In genomic region chr3:158742861-158743260, GRCh38 we compare ENCODE assay signal across 19 cellular contexts. TPM values are rescaled to one million over a fixed set of nuclear protein-coding genes. Genes with fewer than 3 reads are reported as not detected.
DNase-seq lines count a peak whose midpoint lies in the region; ATAC-seq and TF ChIP-seq lines count a peak whose summit lies in the region.
"Had no signal": no experiment of that assay in that cellular context is flagged by ENCODE, and none has a peak within 500 bp of the region (broad histone marks: within the 10 kb centered on the region; RNA-seq: fewer than 3 reads in every experiment).

No MANE protein-coding gene starts in this region.

- H2AFZ ChIP-seq in osteoblast (ENCODE audit: low read length) = no peak overlapping the region
- no peak overlapping the region for H2AFZ ChIP-seq in Karpas-422 (ENCODE audit: low read length)

- no peak for ATAC-seq in GM21526 (IDR thresholded peaks at IDR 0.05; ENCODE audit: low FRiP score, unreplicated experiment)
- ATAC-seq: activated CD8-positive, alpha-beta T cell treated with anti-CD3 and anti-CD28 coated beads for 36 hours; activated naive CD8-positive, alpha-beta T cell treated with anti-CD3 and anti-CD28 coated beads, Interleukin-2, amount 50 U/mL, for 24 hours; activated T-helper 17 cell treated with anti-CD3 and anti-CD28 coated beads, Interleukin-2, amount 50 U/mL, for 72 hours; naive thymus-derived CD8-positive, alpha-beta T cell; stimulated activated naive B cell treated with anti-CD40 and anti-IgM and Interleukin-4, amounts not matched to agents 10 μg/mL and 1 μg/mL and 100 μg/mL, for 72 hours had no signal

- peaks cover 29% of the 10 kb centered on the region for H3K36me3 ChIP-seq in osteoblast (ENCODE audit: insufficient read depth, low read length)
- H3K36me3 ChIP-seq in Karpas-422 (ENCODE audit: insufficient read depth, low read length) = 0 out of 2 replicates have a peak, but pooled peaks cover 6% of the 10 kb centered on the region
- H3K36me3 ChIP-seq: HAP-1 had no signal

- peak overlapping the region; percentile 10 for H3K27ac ChIP-seq in osteoblast (ENCODE audit: low read depth, low read length)
- no peak overlapping the region for H3K27ac ChIP-seq in Karpas-422 (ENCODE audit: low read length)

- TF ChIP-seq CTCF in osteoblast (IDR thresholded peaks at IDR 0.05; ENCODE audit: extremely low read depth, low read depth, low read length) = no peak

- no peaks in the 10 kb centered on the region for H3K9me3 ChIP-seq in osteoblast (ENCODE audit: low read depth, low read length)
- H3K9me3 ChIP-seq in Karpas-422 (ENCODE audit: low read length) = no peaks in the 10 kb centered on the region
- H3K9me3 ChIP-seq: HAP-1, MG63 had no signal

- no peak overlapping the region for H3K4me3 ChIP-seq in osteoblast (ENCODE audit: insufficient read depth, low read length)
- no peak overlapping the region for H3K4me3 ChIP-seq in Karpas-422 (ENCODE audit: low read length)
- H3K4me3 ChIP-seq: HAP-1, lung, MG63 had no signal

- H3K4me1 ChIP-seq in osteoblast (ENCODE audit: insufficient read depth, low read length) (peaks cover 15% of the 10 kb centered on the region), Karpas-422 (ENCODE audit: low read length) (peaks cover 33% of the 10 kb centered on the region)
- H3K4me1 ChIP-seq: HAP-1 had no signal

- H3K4me2 ChIP-seq in osteoblast (ENCODE audit: insufficient read depth, low read length) (no peak overlapping the region), Karpas-422 (ENCODE audit: low read depth, low read length, poor library complexity, severe bottlenecking) (no peak overlapping the region)

- H3K79me2 ChIP-seq in osteoblast (ENCODE audit: insufficient read depth, low read length) (no peaks in the 10 kb centered on the region), Karpas-422 (ENCODE audit: low read length) (no peaks in the 10 kb centered on the region)

- H4K20me1 ChIP-seq in osteoblast (ENCODE audit: insufficient read depth, low read length) (no peaks in the 10 kb centered on the region), Karpas-422 (ENCODE audit: insufficient read depth, low read depth, low read length) (no peaks in the 10 kb centered on the region)

- peak; percentile 32 to 68 for DNase-seq in NCI-H2081 (lab: John Stamatoyannopoulos, UW)
- no peak for DNase-seq in NCI-H2081 treated with DMSO at 0.1 percent for 48 hours (lab: John Stamatoyannopoulos, UW)
- DNase-seq in M059J (ENCODE audit: low read depth) = peak; percentile 42
- DNase-seq in cerebellar cortex (ENCODE audit: low spot score) = peak; percentile 15
- DNase-seq in osteoblast (ENCODE audit: insufficient read length, low spot score, missing footprints) = no peak
- no peak for DNase-seq in Karpas-422
- DNase-seq in SIG-M5 (lab: John Stamatoyannopoulos, UW) = no peak
- DNase-seq: activated CD8-positive, alpha-beta T cell treated with anti-CD3 and anti-CD28 coated beads for 36 hours; activated naive CD8-positive, alpha-beta T cell treated with anti-CD3 and anti-CD28 coated beads, Interleukin-2, amount 50 U/mL, for 24 hours; MG63; naive thymus-derived CD8-positive, alpha-beta T cell; NCI-H82; stimulated activated CD4-positive, alpha-beta T cell treated with anti-CD3 and anti-CD28 coated beads, Interleukin-12 subunit alpha, Interleukin-12 subunit beta, amount 100 ng/mL, for 4 hours; stimulated activated naive B cell treated with anti-CD40 and anti-IgM and Interleukin-4, amounts not matched to agents 10 μg/mL and 1 μg/mL and 100 μg/mL, for 72 hours; trophoblast cell had no signal

- no peaks in the 10 kb centered on the region for H3K9me2 ChIP-seq in Karpas-422 (replicated peaks; ENCODE audit: insufficient read depth, low read length)

- no peaks in the 10 kb centered on the region for H3K27me3 ChIP-seq in osteoblast (ENCODE audit: insufficient read depth, low read length)
- H3K27me3 ChIP-seq in Karpas-422 (ENCODE audit: low read length) = no peaks in the 10 kb centered on the region
- H3K27me3 ChIP-seq: MG63 had no signal

- no peak overlapping the region for H3K9ac ChIP-seq in Karpas-422 (ENCODE audit: low read length)

RNA-seq across cellular contexts. Expression of gene RARRES1, which starts 10.6 kb away (rescaled TPM):
- total RNA-seq in M059J (2014; rRNA removed; shearing (Covaris generic)) = 1.8 and 3.7 TPM in 2 replicates
- 13.6 and 19.5 TPM in 2 replicates for total RNA-seq in osteoblast
- total RNA-seq in Karpas-422 (2014; rRNA removed; shearing (Covaris generic); ENCODE audit: low replicate concordance) = not detected in 2 replicates
- total RNA-seq: activated CD8-positive, alpha-beta T cell treated with anti-CD3 and anti-CD28 coated beads for 36 hours; activated T-helper 17 cell treated with anti-CD3 and anti-CD28 coated beads, Interleukin-2, amount 50 U/mL, for 72 hours; naive thymus-derived CD8-positive, alpha-beta T cell had no signal

RNA-seq across cellular contexts. Expression of gene MFSD1, which starts 59.0 kb away (rescaled TPM):
- total RNA-seq in M059J (2014; rRNA removed; shearing (Covaris generic)) = 139 and 180 TPM in 2 replicates
- 170 and 183 TPM in 2 replicates for total RNA-seq in osteoblast
- 64.7 and 114 TPM in 2 replicates for total RNA-seq in Karpas-422 (2014; rRNA removed; shearing (Covaris generic); ENCODE audit: low replicate concordance)

Comparison
In these comparisons a context has a peak if more than half of its experiments do, and no peak if none do; other contexts are left out.
1. DNase-seq: peak in NCI-H2081 (2 of 2), M059J (single experiment) and cerebellar cortex (single experiment); none in NCI-H2081 treated with DMSO at 0.1 percent for 48 hours (single experiment), osteoblast (single experiment), Karpas-422 (single experiment) and SIG-M5 (single experiment).